Comparison of ENCODE assay signal across 13 cellular contexts in the genomic region with DNA sequence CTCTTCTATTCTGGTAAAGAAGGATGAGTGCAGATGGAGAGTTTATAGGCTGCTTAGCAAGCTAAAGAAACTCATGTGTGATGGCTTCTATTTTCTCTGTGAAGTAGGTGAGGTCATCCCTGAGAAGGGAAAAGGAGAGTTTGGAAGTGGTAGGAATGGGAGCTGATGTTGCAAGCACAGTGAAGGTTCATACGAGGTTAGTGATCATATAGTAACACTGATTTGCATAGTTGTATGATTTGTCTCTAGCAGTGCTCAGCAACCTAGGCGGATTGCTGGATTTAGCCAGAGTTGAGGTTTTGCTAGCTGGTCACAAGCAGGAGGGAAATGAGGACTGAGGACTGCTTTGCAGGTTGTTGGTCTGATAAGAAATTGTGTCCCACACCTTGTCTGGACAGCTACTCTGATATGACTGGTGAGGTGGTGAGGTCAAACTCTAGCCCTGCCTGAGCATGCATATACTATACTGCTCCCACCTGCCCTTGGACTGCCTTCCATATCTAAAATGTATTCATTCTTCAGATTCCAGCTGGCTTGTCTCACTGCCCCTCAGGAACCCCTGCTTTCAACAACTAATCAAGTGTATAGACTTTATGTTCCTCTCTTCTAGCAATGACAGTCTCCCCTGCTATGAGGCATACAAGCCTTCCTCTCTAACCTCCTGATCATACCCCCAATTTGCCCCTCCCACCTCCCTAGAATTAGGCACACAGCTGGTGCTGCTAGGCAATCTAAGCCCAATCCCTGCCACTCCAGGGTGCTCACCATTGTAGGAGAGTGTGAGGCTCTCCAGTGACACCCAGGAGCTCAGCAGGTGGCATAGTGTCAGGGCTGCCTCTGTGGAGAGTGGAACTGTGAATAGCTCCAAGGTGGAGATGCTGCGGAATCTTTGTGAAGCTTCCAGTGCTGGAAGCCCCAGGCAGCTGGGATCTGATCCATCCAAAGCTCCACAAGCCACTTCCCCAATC. TPM values are rescaled to one million over a fixed set of nuclear protein-coding genes. Genes with fewer than 3 reads are reported as not detected.
A peak's percentile ranks its signal among the peaks of the same experiment; 100 is the strongest.
DNase-seq lines count a peak whose midpoint lies in the region; ATAC-seq and TF ChIP-seq lines count a peak whose summit lies in the region.
"Had no signal": no experiment of that assay in that cellular context is flagged by ENCODE, and none has a peak within 500 bp of the region (broad histone marks: within the 10 kb centered on the region; RNA-seq: fewer than 3 reads in every experiment).

No MANE protein-coding gene starts in this region.

- DNase-seq in AG04450 (ENCODE audit: low read depth, low spot score), result peak; percentile 34
- DNase-seq in EL, result peak; percentile 44
- peak; percentile 23 for DNase-seq in NCI-H69 (lab: John Stamatoyannopoulos, UW)
- peak; percentile 16 to 18 for DNase-seq in fibroblast of lung (ENCODE audit: low read depth in 2 of 2)
- DNase-seq in germinal center (ENCODE audit: low spot score), result no peak
- DNase-seq in dedifferentiated amniotic fluid mesenchymal stem cell (ENCODE audit: extremely low spot score), result no peak
- DNase-seq in GM10266 (ENCODE audit: extremely low spot score), result no peak
- DNase-seq: anterior cingulate cortex; NCI-H748 treated with DMSO at 0.1 percent for 48 hours; SK-N-SH; stimulated activated CD4-positive, alpha-beta T cell treated with anti-CD3 and anti-CD28 coated beads, Interleukin-2, amount 100 ng/mL, for 48 hours had no signal

- H3K27me3 ChIP-seq in AG04450 (ENCODE audit: control insufficient read depth, insufficient read depth, low read length) (no peaks in the 10 kb centered on the region), fibroblast of lung (ENCODE audit: control insufficient read depth, insufficient read depth, low read length) (no peaks in the 10 kb centered on the region)

- no peaks in the 10 kb centered on the region for H3K4me1 ChIP-seq in fibroblast of lung (ENCODE audit: control insufficient read depth, extremely low read depth, insufficient read depth, low read length)

- CTCF ChIA-PET in AG04450 (lab: Charles Lee), result interaction anchor here (1.7 kb wide), 1 partner anchor 61 kb away, joined by 4 read pairs; no protein-coding TSS in a partner anchor

- H3K27ac ChIP-seq in AG04450 (ENCODE audit: low read depth, low read length), result peak overlapping the region; percentile 0
- H3K27ac ChIP-seq in fibroblast of lung (ENCODE audit: insufficient read depth, low read length), result no peak overlapping the region

- no peak for ATAC-seq in HG03520 (IDR thresholded peaks at IDR 0.05; ENCODE audit: unreplicated experiment)

- peaks cover 27% of the 10 kb centered on the region for H3K36me3 ChIP-seq in fibroblast of lung (ENCODE audit: control insufficient read depth, insufficient read depth, low read length)

- peaks cover 1% of the 10 kb centered on the region for H4K20me1 ChIP-seq in fibroblast of lung (ENCODE audit: control insufficient read depth, extremely low read depth, insufficient read depth, low read length)

- H3K9ac ChIP-seq in fibroblast of lung (ENCODE audit: insufficient read depth, low read length), result no peak overlapping the region
- H3K9ac ChIP-seq: SK-N-SH had no signal

- POLR2A ChIA-PET in AG04450 (lab: Yijun Ruan, JAX), result interaction anchor here (0.6 to 1.7 kb wide), 3 partner anchors 8 to 18 kb away, joined by 3 to 14 read pairs (median 6); a partner anchor contains a TSS

- no peak for TF ChIP-seq CTCF in AG04450 (IDR thresholded peaks at IDR 0.05; ENCODE audit: low read depth, low read length)
- no peak for TF ChIP-seq CTCF in fibroblast of lung (conservative IDR thresholded peaks at IDR 0.05 in 1 of 2, IDR thresholded peaks at IDR 0.05 in 1 of 2; ENCODE audit: low read depth in 1 of 2, low read length in 2 of 2)
- TF ChIP-seq CTCF in GM10266 (IDR thresholded peaks at IDR 0.05; ENCODE audit: control insufficient read depth, insufficient read depth, low read depth, missing control alignments), result no peak

- no peak overlapping the region for H2AFZ ChIP-seq in fibroblast of lung (ENCODE audit: low read length)

- H3K9me3 ChIP-seq in AG04450 (ENCODE audit: control insufficient read depth, insufficient read depth, low read length) (no peaks in the 10 kb centered on the region; the same call in 1 of the 2 replicates), fibroblast of lung (ENCODE audit: control insufficient read depth, insufficient read depth, low read depth, low read length) (no peaks in the 10 kb centered on the region)
- H3K9me3 ChIP-seq: SK-N-SH had no signal

- no peak overlapping the region for H3K4me2 ChIP-seq in fibroblast of lung (ENCODE audit: extremely low read depth, insufficient read depth, low read length)
- H3K4me2 ChIP-seq: SK-N-SH had no signal

- no peaks in the 10 kb centered on the region for H3K79me2 ChIP-seq in fibroblast of lung (ENCODE audit: control insufficient read depth, insufficient read depth, low read length)

- H3K4me3 ChIP-seq in AG04450 (ENCODE audit: low read depth, low read length) (no peak overlapping the region), fibroblast of lung (replicated peaks in 1 of 4; ENCODE audit: control extremely low read depth in 1 of 4, insufficient read depth in 1 of 4, low read depth in 3 of 4, low read length in 4 of 4) (no peak overlapping the region)

RNA-seq across cellular contexts. Expression of a gene that starts 18.5 kb away (rescaled TPM):
- polyA plus RNA-seq in AG04450 (2011; rRNA removed), result 66.3 and 80.2 TPM in 2 replicates
- 84.9 and 115 TPM in 2 replicates for polyA minus RNA-seq in AG04450 (2011; rRNA and poly(A)+ RNA removed)
- 65.5 and 89.0 TPM in 2 replicates for total RNA-seq in fibroblast of lung
- polyA plus RNA-seq in fibroblast of lung, result 55.3 and 59.7 TPM in 2 replicates
- polyA plus RNA-seq in fibroblast of lung (2012), result 53.5 and 62.8 TPM in 2 replicates
- 141 and 155 TPM in 2 replicates for polyA minus RNA-seq in fibroblast of lung (ENCODE audit: low replicate concordance)

RNA-seq across cellular contexts. Expression of a gene that starts 18.6 kb away (rescaled TPM):
- 611 and 757 TPM in 2 replicates for polyA plus RNA-seq in AG04450 (2011; rRNA removed)
- 86.6 and 116 TPM in 2 replicates for polyA minus RNA-seq in AG04450 (2011; rRNA and poly(A)+ RNA removed)
- total RNA-seq in fibroblast of lung, result 370 and 447 TPM in 2 replicates
- 514 and 706 TPM in 2 replicates for polyA plus RNA-seq in fibroblast of lung
- polyA plus RNA-seq in fibroblast of lung (2012), result 493 and 597 TPM in 2 replicates
- 16.7 and 32.1 TPM in 2 replicates for polyA minus RNA-seq in fibroblast of lung (ENCODE audit: low replicate concordance)

RNA-seq across cellular contexts. Expression of a gene that starts 37.3 kb away (rescaled TPM):
- 1.8 and 1.9 TPM in 2 replicates for polyA plus RNA-seq in AG04450 (2011; rRNA removed)
- polyA minus RNA-seq in AG04450 (2011; rRNA and poly(A)+ RNA removed), result 2.7 and 3.1 TPM in 2 replicates
- 0.26 and 0.66 TPM in 2 replicates for total RNA-seq in fibroblast of lung
- polyA plus RNA-seq in fibroblast of lung, result 1.3 and 6.9 TPM in 2 replicates
- polyA plus RNA-seq in fibroblast of lung (2012), result 2.0 and 6.9 TPM in 2 replicates
- polyA minus RNA-seq in fibroblast of lung (ENCODE audit: low replicate concordance), result 8.6 and 22.6 TPM in 2 replicates
- total RNA-seq: mononuclear cell had no signal

RNA-seq across cellular contexts. Expression of a gene that starts 55.7 kb away (rescaled TPM):
- polyA plus RNA-seq in AG04450 (2011; rRNA removed), result 18.4 and 21.4 TPM in 2 replicates
- 34.8 and 44.3 TPM in 2 replicates for polyA minus RNA-seq in AG04450 (2011; rRNA and poly(A)+ RNA removed)
- total RNA-seq in fibroblast of lung, result 12.6 and 16.0 TPM in 2 replicates
- 16.9 and 18.3 TPM in 2 replicates for polyA plus RNA-seq in fibroblast of lung
- polyA plus RNA-seq in fibroblast of lung (2012), result 9.6 and 12.0 TPM in 2 replicates
- polyA minus RNA-seq in fibroblast of lung (ENCODE audit: low replicate concordance), result 74.9 and 124 TPM in 2 replicates

Comparison
In these comparisons a context has a peak if more than half of its experiments do, and no peak if none do; other contexts are left out.
1. DNase-seq: peak in AG04450 (single experiment), EL (single experiment), NCI-H69 (single experiment) and fibroblast of lung (2 of 2); none in germinal center (single experiment), dedifferentiated amniotic fluid mesenchymal stem cell (single experiment) and GM10266 (single experiment).